Comparison of ENCODE assay signal across 8 cellular contexts in genomic region chr16:20740901-20741491, GRCh38. TPM values are rescaled to one million over a fixed set of nuclear protein-coding genes. Genes with fewer than 3 reads are reported as not detected.
DNase-seq lines count a peak whose midpoint lies in the region; ATAC-seq and TF ChIP-seq lines count a peak whose summit lies in the region.

No MANE protein-coding gene starts in this region.

- peak; percentile 62 for DNase-seq in DMS79 treated with DMSO at 0.1 percent for 48 hours (lab: John Stamatoyannopoulos, UW)
- peak; percentile 45 for DNase-seq in KG1 (lab: John Stamatoyannopoulos, UW)
- peak; percentile 70 for DNase-seq in RPMI7951 (ENCODE audit: low read depth)
- DNase-seq in activated T-helper 2 cell treated with anti-CD3 and anti-CD28 coated beads, Interferon-gamma antibody, Interleukin-2, Interleukin-4, amounts not matched to agents 10 μg/mL and 5 μg/mL and 100 μg/mL, durations not matched to agents 14 hours and 24 hours and 36 hours (ENCODE audit: low spot score): peak; percentile 91
- DNase-seq in fibroblast of pulmonary artery (ENCODE audit: low read depth): peak; percentile 80
- peak; percentile 94 for DNase-seq in natural killer cell treated with Interleukin-12 subunit alpha and Interleukin-12 subunit beta and Interleukin-15 and Interleukin-18, amount 100 ng/mL, for 72 hours (ENCODE audit: low spot score)
- DNase-seq in stimulated activated naive CD4-positive, alpha-beta T cell treated with Interleukin-2 at 50 U/mL for 16 hours (lab: John Stamatoyannopoulos, UW): peak; percentile 89

- peak overlapping the region; percentile 99 for H3K4me3 ChIP-seq in fibroblast of pulmonary artery (replicated peaks; ENCODE audit: low read depth, low read length)

- H3K27ac Mint-ChIP-seq in activated T-helper 2 cell treated with anti-CD3 and anti-CD28 coated beads, Interferon-gamma antibody, Interleukin-2, Interleukin-4, amounts not matched to agents 10 μg/mL and 5 μg/mL and 100 μg/mL, durations not matched to agents 14 hours and 24 hours and 36 hours: peak overlapping the region; percentile 83
- H3K27ac Mint-ChIP-seq in natural killer cell treated with Interleukin-12 subunit alpha and Interleukin-12 subunit beta and Interleukin-15 and Interleukin-18, amount 100 ng/mL, for 72 hours: peak overlapping the region; percentile 83 to 91

- no peaks in the 10 kb centered on the region for H3K27me3 Mint-ChIP-seq in activated T-helper 2 cell treated with anti-CD3 and anti-CD28 coated beads, Interferon-gamma antibody, Interleukin-2, Interleukin-4, amounts not matched to agents 10 μg/mL and 5 μg/mL and 100 μg/mL, durations not matched to agents 14 hours and 24 hours and 36 hours (ENCODE audit: low read depth)
- H3K27me3 Mint-ChIP-seq in natural killer cell treated with Interleukin-12 subunit alpha and Interleukin-12 subunit beta and Interleukin-15 and Interleukin-18, amount 100 ng/mL, for 72 hours: no peaks in the 10 kb centered on the region

- peaks cover 12% of the 10 kb centered on the region for H3K4me1 Mint-ChIP-seq in activated T-helper 2 cell treated with anti-CD3 and anti-CD28 coated beads, Interferon-gamma antibody, Interleukin-2, Interleukin-4, amounts not matched to agents 10 μg/mL and 5 μg/mL and 100 μg/mL, durations not matched to agents 14 hours and 24 hours and 36 hours (ENCODE audit: low read depth)
- peaks cover 23 to 27% of the 10 kb centered on the region in 2 donors for H3K4me1 Mint-ChIP-seq in natural killer cell treated with Interleukin-12 subunit alpha and Interleukin-12 subunit beta and Interleukin-15 and Interleukin-18, amount 100 ng/mL, for 72 hours (ENCODE audit: low read depth in 2 of 2)

- peak overlapping the region; percentile 92 for H3K4me3 Mint-ChIP-seq in activated T-helper 2 cell treated with anti-CD3 and anti-CD28 coated beads, Interferon-gamma antibody, Interleukin-2, Interleukin-4, amounts not matched to agents 10 μg/mL and 5 μg/mL and 100 μg/mL, durations not matched to agents 14 hours and 24 hours and 36 hours (ENCODE audit: low read depth)
- peak overlapping the region; percentile 97 for H3K4me3 Mint-ChIP-seq in natural killer cell treated with Interleukin-12 subunit alpha and Interleukin-12 subunit beta and Interleukin-15 and Interleukin-18, amount 100 ng/mL, for 72 hours

- H3K9me3 Mint-ChIP-seq in activated T-helper 2 cell treated with anti-CD3 and anti-CD28 coated beads, Interferon-gamma antibody, Interleukin-2, Interleukin-4, amounts not matched to agents 10 μg/mL and 5 μg/mL and 100 μg/mL, durations not matched to agents 14 hours and 24 hours and 36 hours: no peaks in the 10 kb centered on the region
- no peaks in the 10 kb centered on the region for H3K9me3 Mint-ChIP-seq in natural killer cell treated with Interleukin-12 subunit alpha and Interleukin-12 subunit beta and Interleukin-15 and Interleukin-18, amount 100 ng/mL, for 72 hours

- no peak for TF ChIP-seq CTCF in fibroblast of pulmonary artery (IDR thresholded peaks at IDR 0.05; ENCODE audit: low read length, missing control alignments)

- intact Hi-C loops in activated T-helper 2 cell treated with anti-CD3 and anti-CD28 coated beads, Interferon-gamma antibody, Interleukin-2, Interleukin-4, amounts not matched to agents 10 μg/mL and 5 μg/mL and 100 μg/mL, durations not matched to agents 14 hours and 24 hours and 36 hours (cut with micrococcal nuclease): loop anchor here (1.0 to 2.0 kb wide), 2 partner anchors 22 to 66 kb away; partner anchors contain the start of genes ERI2 and REXO5

- peaks cover 28% of the 10 kb centered on the region for H3K36me3 Mint-ChIP-seq in activated T-helper 2 cell treated with anti-CD3 and anti-CD28 coated beads, Interferon-gamma antibody, Interleukin-2, Interleukin-4, amounts not matched to agents 10 μg/mL and 5 μg/mL and 100 μg/mL, durations not matched to agents 14 hours and 24 hours and 36 hours (ENCODE audit: low read depth)
- H3K36me3 Mint-ChIP-seq in natural killer cell treated with Interleukin-12 subunit alpha and Interleukin-12 subunit beta and Interleukin-15 and Interleukin-18, amount 100 ng/mL, for 72 hours: peaks cover 12% of the 10 kb centered on the region

- ATAC-seq in GM21786 (IDR thresholded peaks at IDR 0.05; ENCODE audit: unreplicated experiment): peak; percentile 76
- ATAC-seq in natural killer cell treated with Interleukin-12 subunit alpha and Interleukin-12 subunit beta and Interleukin-15 and Interleukin-18, amount 100 ng/mL, for 72 hours: peak; percentile 93 to 94

RNA-seq across cellular contexts. Expression of gene THUMPD1, which starts 0.6 kb away (rescaled TPM):
- 42.0 and 49.1 TPM in 2 replicates for total RNA-seq in RPMI7951 (2014; rRNA removed; shearing (Covaris generic))
- 46.3 and 47.7 TPM in 2 replicates for total RNA-seq in activated T-helper 2 cell treated with anti-CD3 and anti-CD28 coated beads, Interferon-gamma antibody, Interleukin-2, Interleukin-4, amounts not matched to agents 10 μg/mL and 5 μg/mL and 100 μg/mL, durations not matched to agents 14 hours and 24 hours and 36 hours
- total RNA-seq in natural killer cell treated with Interleukin-12 subunit alpha and Interleukin-12 subunit beta and Interleukin-15 and Interleukin-18, amount 100 ng/mL, for 72 hours: 10 to 100 TPM; 39.6 to 43.5 TPM

RNA-seq across cellular contexts. Expression of gene ACSM3, which starts 22.8 kb away (rescaled TPM):
- 0.78 and 1.3 TPM in 2 replicates for total RNA-seq in RPMI7951 (2014; rRNA removed; shearing (Covaris generic))
- 3.9 and 5.5 TPM in 2 replicates for total RNA-seq in activated T-helper 2 cell treated with anti-CD3 and anti-CD28 coated beads, Interferon-gamma antibody, Interleukin-2, Interleukin-4, amounts not matched to agents 10 μg/mL and 5 μg/mL and 100 μg/mL, durations not matched to agents 14 hours and 24 hours and 36 hours
- 1 to 10 TPM; 1.5 to 7.2 TPM for total RNA-seq in natural killer cell treated with Interleukin-12 subunit alpha and Interleukin-12 subunit beta and Interleukin-15 and Interleukin-18, amount 100 ng/mL, for 72 hours

RNA-seq across cellular contexts. Expression of gene ACSM1, which starts 43.5 kb away (rescaled TPM):
- not detected in 2 replicates for total RNA-seq in RPMI7951 (2014; rRNA removed; shearing (Covaris generic))
- total RNA-seq in activated T-helper 2 cell treated with anti-CD3 and anti-CD28 coated beads, Interferon-gamma antibody, Interleukin-2, Interleukin-4, amounts not matched to agents 10 μg/mL and 5 μg/mL and 100 μg/mL, durations not matched to agents 14 hours and 24 hours and 36 hours: 1.6 and 1.7 TPM in 2 replicates
- total RNA-seq in natural killer cell treated with Interleukin-12 subunit alpha and Interleukin-12 subunit beta and Interleukin-15 and Interleukin-18, amount 100 ng/mL, for 72 hours: under 1 TPM in 1 of 2 donors, not detected in 1; 0.67 TPM

Comparison
In these comparisons a context has a peak if more than half of its experiments do, and no peak if none do; other contexts are left out.
1. Peak in every context shown above with its lines: DNase-seq, ATAC-seq and H3K4me3 ChIP-seq.